ENCODE assay signal across 25 cellular contexts in the genomic region with DNA sequence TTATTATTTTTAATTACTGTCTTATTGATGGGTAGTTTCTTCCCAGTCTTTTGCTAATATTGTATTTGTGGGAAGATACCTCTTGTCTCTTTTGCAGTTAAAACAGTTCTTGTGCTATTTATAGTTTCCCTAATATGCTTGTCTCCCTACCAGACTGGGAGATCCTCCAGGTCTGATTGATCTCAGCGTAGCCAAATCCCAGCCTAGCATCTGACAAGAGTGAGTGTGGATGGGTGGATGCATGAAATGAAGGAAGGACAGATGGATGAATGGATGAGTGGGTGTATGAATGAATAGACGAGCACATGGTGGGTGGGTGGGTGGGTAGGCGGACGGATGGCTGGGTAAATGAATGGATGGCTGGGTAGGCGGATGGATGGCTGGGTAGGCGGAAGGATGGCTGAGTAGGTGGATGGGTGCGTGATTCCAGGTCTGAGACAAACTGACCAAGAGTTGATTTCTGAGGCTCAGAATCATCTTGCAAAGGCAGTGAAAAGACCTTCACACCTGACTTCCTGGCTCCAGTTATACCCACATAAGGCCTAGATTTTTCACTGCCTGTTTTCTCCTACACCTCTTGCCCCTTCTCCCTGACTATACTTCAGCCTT. TPM values are rescaled to one million over a fixed set of nuclear protein-coding genes. Genes with fewer than 3 reads are reported as not detected.
A peak's percentile ranks its signal among the peaks of the same experiment; 100 is the strongest.
DNase-seq lines count a peak whose midpoint lies in the region; ATAC-seq, FAIRE-seq and TF ChIP-seq lines count a peak whose summit lies in the region.
"Had no signal": no experiment of that assay in that cellular context is flagged by ENCODE, and none has a peak within 500 bp of the region (broad histone marks: within the 10 kb centered on the region; RNA-seq: fewer than 3 reads in every experiment).

No MANE protein-coding gene starts in this region.

- no peaks in the 10 kb centered on the region for H3K9me3 Mint-ChIP-seq in activated CD4-positive, alpha-beta T cell treated with anti-CD3 and anti-CD28 coated beads, Interleukin-2, amount 10 ng/mL, durations not matched to agents 24 days and 14 days
- H3K9me3 Mint-ChIP-seq in astrocyte (ENCODE audit: unreplicated experiment) (no peaks in the 10 kb centered on the region), memory B cell (no peaks in the 10 kb centered on the region)
- H3K9me3 Mint-ChIP-seq: CD4-positive, CD25-positive, alpha-beta regulatory T cell; HFFc6 had no signal

- no peak overlapping the region for H2AFZ ChIP-seq in astrocyte (ENCODE audit: low read depth, low read length)
- H2AFZ ChIP-seq: PC-9 had no signal

- no peak overlapping the region for H3K9ac ChIP-seq in astrocyte (ENCODE audit: low read length)
- H3K9ac ChIP-seq: BLaER1, GM23248 had no signal

- no peaks in the 10 kb centered on the region for H3K36me3 ChIP-seq in astrocyte (ENCODE audit: insufficient read depth, low read length)
- H3K36me3 ChIP-seq: BLaER1 had no signal

- no peaks in the 10 kb centered on the region for H3K27me3 ChIP-seq in astrocyte (ENCODE audit: insufficient read depth, low read length)
- H3K27me3 ChIP-seq: BLaER1 had no signal

- ATAC-seq in memory B cell (ENCODE audit: low read depth), result no peak

- peaks cover 13% of the 10 kb centered on the region for H3K4me1 Mint-ChIP-seq in activated CD4-positive, alpha-beta T cell treated with anti-CD3 and anti-CD28 coated beads, Interleukin-2, amount 10 ng/mL, durations not matched to agents 24 days and 14 days
- H3K4me1 Mint-ChIP-seq in astrocyte (ENCODE audit: low read depth, unreplicated experiment) (peaks cover 12% of the 10 kb centered on the region), memory B cell (peaks cover 11% of the 10 kb centered on the region)

- TF ChIP-seq CTCF in astrocyte (IDR thresholded peaks at IDR 0.05; ENCODE audit: insufficient read depth, low read depth, low read length), result no peak

- FAIRE-seq in astrocyte (lab: Jason Lieb, UNC), result no peak
- FAIRE-seq: G401.6 had no signal

- no peak for DNase-seq in activated CD4-positive, alpha-beta T cell treated with anti-CD3 and anti-CD28 coated beads, Interleukin-2, amount 10 ng/mL, durations not matched to agents 24 days and 14 days
- DNase-seq in activated CD4-positive, alpha-beta T cell treated with anti-CD3 and anti-CD28 coated beads, Interleukin-2, amount 50 U/mL, for 48 hours, result no peak
- DNase-seq in astrocyte (ENCODE audit: low read depth), result no peak
- DNase-seq in memory B cell (ENCODE audit: low spot score in 2 of 2), result no peak
- DNase-seq in central memory CD4-positive, alpha-beta T cell, result no peak
- no peak for DNase-seq in HT-29 (ENCODE audit: low spot score)
- DNase-seq in occipital lobe (lab: John Stamatoyannopoulos, UW), result no peak
- DNase-seq: CD4-positive, CD25-positive, alpha-beta regulatory T cell; GM23248; H9; HFFc6; KG1; NCI-H1048; NCI-H1417; NCI-H1694 treated with DMSO at 0.1 percent for 48 hours; NCI-H2081; NCI-H2227 treated with DMSO at 0.1 percent for 48 hours; NCI-H526 treated with DMSO at 0.1 percent for 48 hours had no signal

- H3K36me3 Mint-ChIP-seq in activated CD4-positive, alpha-beta T cell treated with anti-CD3 and anti-CD28 coated beads, Interleukin-2, amount 10 ng/mL, durations not matched to agents 24 days and 14 days (ENCODE audit: low read depth), result no peaks in the 10 kb centered on the region
- H3K36me3 Mint-ChIP-seq in astrocyte (ENCODE audit: low read depth, unreplicated experiment), result no peaks in the 10 kb centered on the region
- H3K36me3 Mint-ChIP-seq in memory B cell, result no peaks in the 10 kb centered on the region
- H3K36me3 Mint-ChIP-seq: CD4-positive, CD25-positive, alpha-beta regulatory T cell had no signal

- H3K4me3 Mint-ChIP-seq in activated CD4-positive, alpha-beta T cell treated with anti-CD3 and anti-CD28 coated beads, Interleukin-2, amount 10 ng/mL, durations not matched to agents 24 days and 14 days, result no peak overlapping the region
- H3K4me3 Mint-ChIP-seq in astrocyte (ENCODE audit: unreplicated experiment) (no peak overlapping the region), memory B cell (no peak overlapping the region)
- H3K4me3 Mint-ChIP-seq: CD4-positive, CD25-positive, alpha-beta regulatory T cell; H9; HFFc6 had no signal

- H4K20me1 ChIP-seq in astrocyte (ENCODE audit: insufficient read depth, low read length), result no peaks in the 10 kb centered on the region
- H4K20me1 ChIP-seq: BLaER1 had no signal

- H3K4me1 ChIP-seq in astrocyte (ENCODE audit: insufficient read depth, low read length), result no peaks in the 10 kb centered on the region

- H3K79me2 ChIP-seq in astrocyte (ENCODE audit: insufficient read depth, low read length), result no peaks in the 10 kb centered on the region

- H3K9me3 ChIP-seq in astrocyte (ENCODE audit: insufficient read depth, low read depth, low read length), result no peaks in the 10 kb centered on the region
- H3K9me3 ChIP-seq: BLaER1 had no signal

- intact Hi-C loops in activated CD4-positive, alpha-beta T cell treated with anti-CD3 and anti-CD28 coated beads, Interleukin-2, amount 10 ng/mL, durations not matched to agents 24 days and 14 days (cut with micrococcal nuclease), result loop anchor here (5.0 to 10.0 kb wide), 2 partner anchors 273 to 295 kb away; no protein-coding TSS in a partner anchor

- H3K4me2 ChIP-seq in astrocyte (ENCODE audit: low read length), result no peak overlapping the region
- H3K4me2 ChIP-seq: BLaER1, PC-9 had no signal

- peak overlapping the region; percentile 18 for H3K27ac Mint-ChIP-seq in activated CD4-positive, alpha-beta T cell treated with anti-CD3 and anti-CD28 coated beads, Interleukin-2, amount 10 ng/mL, durations not matched to agents 24 days and 14 days
- H3K27ac Mint-ChIP-seq in astrocyte (ENCODE audit: unreplicated experiment) (peak overlapping the region; percentile 50), memory B cell (peak overlapping the region; percentile 52)
- H3K27ac Mint-ChIP-seq: H9, HFFc6 had no signal

- peaks cover 5% of the 10 kb centered on the region for H3K27me3 Mint-ChIP-seq in activated CD4-positive, alpha-beta T cell treated with anti-CD3 and anti-CD28 coated beads, Interleukin-2, amount 10 ng/mL, durations not matched to agents 24 days and 14 days
- H3K27me3 Mint-ChIP-seq in astrocyte (ENCODE audit: low read depth, unreplicated experiment), result peaks cover 10% of the 10 kb centered on the region
- H3K27me3 Mint-ChIP-seq in memory B cell, result peaks cover 2% of the 10 kb centered on the region
- H3K27me3 Mint-ChIP-seq: CD4-positive, CD25-positive, alpha-beta regulatory T cell had no signal

- H3K27ac ChIP-seq in astrocyte (ENCODE audit: low read depth, low read length), result no peak overlapping the region
- H3K27ac ChIP-seq: BLaER1, GM23248, PC-9 had no signal

- H3K4me3 ChIP-seq in astrocyte (ENCODE audit: insufficient read depth, low read depth, low read length), result no peak overlapping the region
- H3K4me3 ChIP-seq: BLaER1, GM23248, PC-9 had no signal

RNA-seq across cellular contexts. Expression of gene DNAJB13, which starts 11.4 kb away (rescaled TPM):
- 0.26 and 1.0 TPM in 2 replicates for total RNA-seq in activated CD4-positive, alpha-beta T cell treated with anti-CD3 and anti-CD28 coated beads, Interleukin-2, amount 10 ng/mL, durations not matched to agents 24 days and 14 days
- 1.2 and 1.3 TPM in 2 replicates for total RNA-seq in astrocyte
- total RNA-seq in HT-29 (2014; rRNA removed; shearing (Covaris generic)), result 0.46 TPM in 1 of 2 replicates, not detected in the other
- 0.47 TPM for total RNA-seq in occipital lobe
- total RNA-seq: A172; CD4-positive, CD25-positive, alpha-beta regulatory T cell; GM23248; H9; NCI-H460; Right ventricle myocardium superior; SK-MEL-5 had no signal

RNA-seq across cellular contexts. Expression of gene UCP2, which starts 20.4 kb away (rescaled TPM):
- total RNA-seq in activated CD4-positive, alpha-beta T cell treated with anti-CD3 and anti-CD28 coated beads, Interleukin-2, amount 10 ng/mL, durations not matched to agents 24 days and 14 days, result 447 and 452 TPM in 2 replicates
- total RNA-seq in astrocyte (57.9 and 83.0 TPM in 2 replicates), occipital lobe (5.0 TPM)
- total RNA-seq in HT-29 (2014; rRNA removed; shearing (Covaris generic)), result 76.8 and 89.4 TPM in 2 replicates
- total RNA-seq: GM23248 had no signal

RNA-seq across cellular contexts. Expression of gene UCP3, which starts 46.7 kb away (rescaled TPM):
- total RNA-seq in activated CD4-positive, alpha-beta T cell treated with anti-CD3 and anti-CD28 coated beads, Interleukin-2, amount 10 ng/mL, durations not matched to agents 24 days and 14 days, result 2.9 and 3.6 TPM in 2 replicates
- total RNA-seq in astrocyte (0.65 and 2.0 TPM in 2 replicates), occipital lobe (0.62 TPM)
- 0.64 and 0.76 TPM in 2 replicates for total RNA-seq in HT-29 (2014; rRNA removed; shearing (Covaris generic))
